In genomic region chr3:9769426-9770275, GRCh38 we compare ENCODE assay signal across 8 cellular contexts. TPM values are rescaled to one million over a fixed set of nuclear protein-coding genes. Genes with fewer than 3 reads are reported as not detected.
DNase-seq lines count a peak whose midpoint lies in the region; ATAC-seq and TF ChIP-seq lines count a peak whose summit lies in the region.

TSS of gene CAMK1 (minus strand) at chr3:9769947. CDS start at chr3:9767749, 2,198 bp downstream.

- H3K4me3 Mint-ChIP-seq in GM23338: peak within 1 kb of the TSS; percentile 69
- H3K4me3 Mint-ChIP-seq in endothelial cell (ENCODE audit: unreplicated experiment): peak within 1 kb of the TSS; percentile 49

- no peak within 1 kb of the TSS for H4K8ac ChIP-seq in mesendoderm (ENCODE audit: low read depth, low read length)

- H3K4me2 ChIP-seq in GM23338 (peak within 1 kb of the TSS; percentile 85), mesendoderm (ENCODE audit: low read length) (peak within 1 kb of the TSS; percentile 64)

- H3K9me3 Mint-ChIP-seq in GM23338: no peaks in the 10 kb centered on the region
- no peaks in the 10 kb centered on the region for H3K9me3 Mint-ChIP-seq in endothelial cell (ENCODE audit: unreplicated experiment)

- no peak within 1 kb of the TSS for H2BK120ac ChIP-seq in mesendoderm (ENCODE audit: low read depth, low read length)

- DNase-seq in Caki2 (ENCODE audit: low read depth): peak; percentile 50
- peak; percentile 86 for DNase-seq in GM23338 (ENCODE audit: low spot score)
- peak; percentile 47 for DNase-seq in NCI-H2227 treated with DMSO at 0.1 percent for 48 hours (lab: John Stamatoyannopoulos, UW)
- DNase-seq in activated T-cell treated with anti-CD3 and anti-CD28 coated beads for 24 hours (ENCODE audit: low read depth): peak; percentile 61
- peak; percentile 70 for DNase-seq in endothelial cell (ENCODE audit: low spot score)
- peak; percentile 74 for DNase-seq in mesendoderm
- peak; percentile 61 to 63 for DNase-seq in stimulated activated CD8-positive, alpha-beta memory T cell treated with anti-CD3 and anti-CD28 coated beads, Interleukin-15, amount 100 ng/mL, for 48 hours (ENCODE audit: low read depth in 2 of 2)
- DNase-seq in effector CD8-positive, alpha-beta T cell (lab: John Stamatoyannopoulos, UW): no peak

- in situ Hi-C loops in Caki2 (cut with HindIII; ENCODE audit: low pct_unique_long_range_greater_than_20kb, low sequenced_read_pairs): no loop called here

- peak within 1 kb of the TSS; percentile 93 for H2AFZ ChIP-seq in GM23338

- peaks cover 62% of the 10 kb centered on the region for H3K27me3 ChIP-seq in GM23338 (ENCODE audit: insufficient read depth)
- H3K27me3 ChIP-seq in mesendoderm (ENCODE audit: insufficient read depth, low read length, poor library complexity): no peaks in the 10 kb centered on the region

- H3K79me1 ChIP-seq in mesendoderm (ENCODE audit: low read length): no peaks in the 10 kb centered on the region

- no peaks in the 10 kb centered on the region for H3K9me2 ChIP-seq in GM23338 (ENCODE audit: insufficient read depth)

- H4K5ac ChIP-seq in mesendoderm (ENCODE audit: low read length): no peak within 1 kb of the TSS

- no peak for TF ChIP-seq CTCF in GM23338 (conservative IDR thresholded peaks at IDR 0.05; ENCODE audit: low read depth in 2 of 2)
- no peak for TF ChIP-seq CTCF in endothelial cell (IDR thresholded peaks at IDR 0.05; ENCODE audit: unreplicated experiment)

- no peak within 1 kb of the TSS for H2AK5ac ChIP-seq in mesendoderm (ENCODE audit: low read length)

- H3K4me1 ChIP-seq in GM23338 (ENCODE audit: insufficient read depth) (no peaks in the 10 kb centered on the region), mesendoderm (ENCODE audit: control insufficient read depth, low read depth, low read length) (no peaks in the 10 kb centered on the region)

- peak; percentile 94 for ATAC-seq in GM23338

- H3K27ac ChIP-seq in GM23338 (ENCODE audit: low read depth) (no peak within 1 kb of the TSS), mesendoderm (ENCODE audit: low read depth, low read length) (no peak within 1 kb of the TSS)

- H3K36me3 ChIP-seq in GM23338 (ENCODE audit: insufficient read depth): no peaks in the 10 kb centered on the region
- no peaks in the 10 kb centered on the region for H3K36me3 ChIP-seq in mesendoderm (ENCODE audit: control insufficient read depth, insufficient read depth, low read length)

- no peaks in the 10 kb centered on the region for H3K79me2 ChIP-seq in GM23338 (replicated peaks; ENCODE audit: insufficient read depth)
- H3K79me2 ChIP-seq in mesendoderm (ENCODE audit: control insufficient read depth, insufficient read depth, low read length): no peaks in the 10 kb centered on the region

- H3K27me3 Mint-ChIP-seq in GM23338 (ENCODE audit: insufficient read depth, low read depth, poor library complexity): peaks cover 42% of the 10 kb centered on the region
- H3K27me3 Mint-ChIP-seq in endothelial cell (ENCODE audit: unreplicated experiment): peaks cover 10% of the 10 kb centered on the region

- H3K4me3 ChIP-seq in GM23338: peak within 1 kb of the TSS; percentile 68
- no peak within 1 kb of the TSS for H3K4me3 ChIP-seq in mesendoderm (ENCODE audit: low read length)

- H3K4ac ChIP-seq in mesendoderm (ENCODE audit: low read depth, low read length): no peak within 1 kb of the TSS

- no peak within 1 kb of the TSS for H3K27ac Mint-ChIP-seq in GM23338
- H3K27ac Mint-ChIP-seq in endothelial cell (ENCODE audit: unreplicated experiment): no peak within 1 kb of the TSS

- H3K56ac ChIP-seq in mesendoderm (ENCODE audit: low read length): peak within 1 kb of the TSS; percentile 83

- no peaks in the 10 kb centered on the region for H3F3A ChIP-seq in GM23338 (replicated peaks; ENCODE audit: low read depth)

- H4K20me1 ChIP-seq in GM23338 (replicated peaks; ENCODE audit: insufficient read depth): no peaks in the 10 kb centered on the region

- H3K4me1 Mint-ChIP-seq in GM23338 (peaks cover 18% of the 10 kb centered on the region), endothelial cell (ENCODE audit: unreplicated experiment) (peaks cover 30% of the 10 kb centered on the region)

- H3K9ac ChIP-seq in mesendoderm (ENCODE audit: low read length): peak within 1 kb of the TSS; percentile 55

- no peak within 1 kb of the TSS for H2BK5ac ChIP-seq in mesendoderm (ENCODE audit: low read length)

- peak within 1 kb of the TSS; percentile 89 for H3K23ac ChIP-seq in mesendoderm (ENCODE audit: low read length)

- H3K36me3 Mint-ChIP-seq in GM23338 (ENCODE audit: low read depth) (no peaks in the 10 kb centered on the region), endothelial cell (ENCODE audit: low read depth, unreplicated experiment) (peaks cover 7% of the 10 kb centered on the region)

- peak within 1 kb of the TSS; percentile 7 for H3K18ac ChIP-seq in mesendoderm (ENCODE audit: low read length)

- H2BK15ac ChIP-seq in mesendoderm (replicated peaks; ENCODE audit: low read depth): no peak within 1 kb of the TSS

- no CpG with 5 or more reads among the region's 49 CpGs for WGBS in mesendoderm (ENCODE audit: extremely low coverage, insufficient coverage, low lambda C conversion rate)

TF ChIP-seq in GM23338, 12 proteins besides CTCF, POLR2A, EP300 and RAD21:
- TF ChIP-seq POLR2AphosphoS5 (IDR thresholded peaks at IDR 0.05; ENCODE audit: low read depth) (peak; percentile 43; the same call in 1 of the 2 replicates), EZH2phosphoT487 (IDR thresholded peaks at IDR 0.05; ENCODE audit: unreplicated experiment) (no peak), CREB1 (CRISPR knock-in tag; IDR thresholded peaks at IDR 0.05; ENCODE audit: low read depth) (peak; percentile 53; the same call in 1 of the 2 replicates), ETS1 (IDR thresholded peaks at IDR 0.05) (no peak), ZNF331 (CRISPR knock-in tag; IDR thresholded peaks at IDR 0.05; ENCODE audit: low read depth) (peak; percentile 89)

RNA-seq across cellular contexts. Expression of gene CAMK1, which starts in this region (rescaled TPM):
- 33.6 and 43.0 TPM in 2 replicates for total RNA-seq in Caki2 (2014; rRNA removed; shearing (Covaris generic); ENCODE audit: low replicate concordance)
- total RNA-seq in GM23338 (2014; rRNA removed; shearing (Covaris generic)): 3.1 and 4.4 TPM in 2 replicates
- 4.4 and 4.9 TPM in 2 replicates for polyA plus RNA-seq in GM23338 (2016; fragmentation: Nextera tagmentation; extraction: Ambion mirVana)
- total RNA-seq in endothelial cell (ENCODE audit: unreplicated experiment): 6.0 TPM
- polyA plus RNA-seq in mesendoderm (2013, experiment 1 of 2): 4.1 TPM
- 3.7 TPM for polyA plus RNA-seq in mesendoderm (2013, experiment 2 of 2)
